Comparison of ENCODE assay signal across 21 cellular contexts in genomic region chr19:36196249-36196648, GRCh38. TPM values are rescaled to one million over a fixed set of nuclear protein-coding genes. Genes with fewer than 3 reads are reported as not detected.
"Had no signal": no experiment of that assay in that cellular context is flagged by ENCODE, and none has a peak within 500 bp of the region (broad histone marks: within the 10 kb centered on the region; RNA-seq: fewer than 3 reads in every experiment).

No MANE protein-coding gene starts in this region.

- H3K36me3 ChIP-seq: neural progenitor cell had no signal

- H3K4me1 ChIP-seq: left ventricle myocardium inferior, neural progenitor cell, upper lobe of right lung had no signal

- FAIRE-seq: endometrium, kidney had no signal

- H3K9me3 ChIP-seq: left ventricle myocardium inferior, upper lobe of right lung had no signal

- H3K27ac ChIP-seq: left ventricle myocardium inferior, neural progenitor cell, upper lobe of right lung had no signal

- H3K4me3 ChIP-seq: left ventricle myocardium inferior, neural progenitor cell, smooth muscle cell, upper lobe of right lung had no signal

- H3K27me3 ChIP-seq: neural progenitor cell, upper lobe of right lung had no signal

- DNase-seq: activated CD4-positive, alpha-beta memory T cell treated with anti-CD3 and anti-CD28 coated beads, Interleukin-2, amount 10 ng/mL, durations not matched to agents 7 days and 5 days; activated CD4-positive, alpha-beta T cell treated with anti-CD3 and anti-CD28 coated beads, Interleukin-2, amount 10 ng/mL, durations not matched to agents 24 days and 14 days; activated CD8-positive, alpha-beta memory T cell treated with anti-CD3 and anti-CD28 coated beads, Interleukin-2, amount 10 ng/mL, durations not matched to agents 7 days and 5 days; activated effector memory CD4-positive, alpha-beta T cell treated with anti-CD3 and anti-CD28 coated beads, Interleukin-2, amount 50 U/mL, for 16 hours; activated naive CD4-positive, alpha-beta T cell treated with anti-CD3 and anti-CD28 coated beads, Interleukin-2, amount 10 ng/mL, durations not matched to agents 7 days and 5 days; activated T-cell treated with anti-CD3 and anti-CD28 coated beads for 4 hours; effector CD4-positive, alpha-beta T cell; kidney; left ventricle myocardium inferior; naive thymus-derived CD8-positive, alpha-beta T cell; posterior cingulate gyrus; stimulated activated CD4-positive, alpha-beta T cell treated with anti-CD3 and anti-CD28 coated beads, Interleukin-15, amount 100 ng/mL, for 24 hours; stimulated activated CD8-positive, alpha-beta memory T cell treated with anti-CD3 and anti-CD28 coated beads, Interleukin-4, amount 100 ng/mL, for 48 hours; stimulated activated naive CD4-positive, alpha-beta T cell; upper lobe of right lung had no signal

RNA-seq across cellular contexts. Expression of gene COX7A1, which starts 44.0 kb away (rescaled TPM):
- total RNA-seq: activated CD4-positive, alpha-beta memory T cell treated with anti-CD3 and anti-CD28 coated beads, Interleukin-2, amount 10 ng/mL, durations not matched to agents 7 days and 5 days; activated CD4-positive, alpha-beta T cell treated with anti-CD3 and anti-CD28 coated beads, Interleukin-2, amount 10 ng/mL, durations not matched to agents 24 days and 14 days; activated CD8-positive, alpha-beta memory T cell treated with anti-CD3 and anti-CD28 coated beads, Interleukin-2, amount 10 ng/mL, durations not matched to agents 7 days and 5 days; chondrocyte; mesothelial cell of epicardium; naive thymus-derived CD8-positive, alpha-beta T cell; smooth muscle cell; T-helper 2 cell treated with Interferon-gamma antibody and Interleukin-4, amounts not matched to agents 100 ng/mL and 5 ng/mL, for 36 hours had no signal
- polyA plus RNA-seq: naive thymus-derived CD8-positive, alpha-beta T cell; smooth muscle cell had no signal
